22 cellular contexts compared by ENCODE assay signal in genomic region chr4:127239902-127240575, GRCh38.
DNase-seq lines count a peak whose midpoint lies in the region; ATAC-seq and TF ChIP-seq lines count a peak whose summit lies in the region.
"Had no signal": no experiment of that assay in that cellular context is flagged by ENCODE, and none has a peak within 500 bp of the region (broad histone marks: within the 10 kb centered on the region; RNA-seq: fewer than 3 reads in every experiment).

No MANE protein-coding gene starts in this region.

- H3K27ac ChIP-seq in right lobe of liver = no peak overlapping the region
- H3K27ac ChIP-seq: HL-60, Peyer's patch had no signal

- H3K27me3 ChIP-seq in right lobe of liver = no peaks in the 10 kb centered on the region
- H3K27me3 ChIP-seq: Peyer's patch had no signal

- H3K4me1 ChIP-seq in right lobe of liver = no peaks in the 10 kb centered on the region
- H3K4me1 ChIP-seq: Peyer's patch had no signal

- ATAC-seq in right lobe of liver = no peak

- no peak for TF ChIP-seq POLR2A in right lobe of liver (IDR thresholded peaks at IDR 0.05)

- no peaks in the 10 kb centered on the region for H3K9me3 ChIP-seq in right lobe of liver
- H3K9me3 ChIP-seq: Peyer's patch had no signal

- H3K4me1 Mint-ChIP-seq in nephron (peaks cover 23% of the 10 kb centered on the region), endothelial cell (ENCODE audit: unreplicated experiment) (no peaks in the 10 kb centered on the region)
- H3K4me1 Mint-ChIP-seq: B cell; CD14-positive monocyte; CD8-positive, alpha-beta memory T cell had no signal

- no peaks in the 10 kb centered on the region for H3K36me3 ChIP-seq in right lobe of liver
- H3K36me3 ChIP-seq: Peyer's patch had no signal

- H3K9me3 Mint-ChIP-seq in nephron = no peaks in the 10 kb centered on the region
- no peaks in the 10 kb centered on the region for H3K9me3 Mint-ChIP-seq in endothelial cell (ENCODE audit: unreplicated experiment)

- in situ Hi-C loops in SK-MEL-5 (cut with HindIII; ENCODE audit: low pct_unique_long_range_greater_than_20kb, low sequenced_read_pairs) = no loop called here

- DNase-seq in NCI-H446 (lab: John Stamatoyannopoulos, UW) = peak; percentile 13 to 18
- peak; percentile 72 for DNase-seq in SK-MEL-5 (ENCODE audit: low read depth, low spot score)
- peak; percentile 76 for DNase-seq in fibroblast of gingiva (ENCODE audit: low read depth)
- no peak for DNase-seq in endothelial cell (ENCODE audit: low spot score)
- no peak for DNase-seq in pons (ENCODE audit: low spot score)
- no peak for DNase-seq in right lobe of liver
- DNase-seq: Calu3; CD8-positive, alpha-beta memory T cell; NCI-H1048; NCI-H1417; NCI-H1694; NCI-H2081; NCI-H2171 treated with DMSO at 0.1 percent for 48 hours; NCI-H345; NCI-H526; OCI-M1; Peyer's patch had no signal

- TF ChIP-seq CTCF in nephron (IDR thresholded peaks at IDR 0.05; ENCODE audit: unreplicated experiment in 3 of 3) (no peak), endothelial cell (IDR thresholded peaks at IDR 0.05; ENCODE audit: unreplicated experiment) (no peak), right lobe of liver (IDR thresholded peaks at IDR 0.05) (no peak)

- H3K4me3 Mint-ChIP-seq in nephron (no peak overlapping the region), endothelial cell (ENCODE audit: unreplicated experiment) (no peak overlapping the region)
- H3K4me3 Mint-ChIP-seq: B cell; CD14-positive monocyte; CD8-positive, alpha-beta memory T cell; T-helper 1 cell treated with Interleukin-12 subunit alpha and Interleukin-12 subunit beta and Interleukin-4 antibody, amounts not matched to agents 30 μg/mL and 1 μg/mL, for 36 hours had no signal

- peak overlapping the region; percentile 11 to 84 (median 75) for H3K27ac Mint-ChIP-seq in nephron
- H3K27ac Mint-ChIP-seq in endothelial cell (ENCODE audit: unreplicated experiment) = no peak overlapping the region
- H3K27ac Mint-ChIP-seq: B cell; CD8-positive, alpha-beta memory T cell; T-helper 1 cell treated with Interleukin-12 subunit alpha and Interleukin-12 subunit beta and Interleukin-4 antibody, amounts not matched to agents 30 μg/mL and 1 μg/mL, for 36 hours had no signal

- H3K36me3 Mint-ChIP-seq in nephron (ENCODE audit: low read depth) (no peaks in the 10 kb centered on the region), endothelial cell (ENCODE audit: low read depth, unreplicated experiment) (no peaks in the 10 kb centered on the region)
- H3K36me3 Mint-ChIP-seq: CD14-positive monocyte; CD8-positive, alpha-beta memory T cell had no signal

- H3K27me3 Mint-ChIP-seq in nephron (ENCODE audit: low read depth) (no peaks in the 10 kb centered on the region), endothelial cell (ENCODE audit: unreplicated experiment) (no peaks in the 10 kb centered on the region)
- H3K27me3 Mint-ChIP-seq: B cell; CD8-positive, alpha-beta memory T cell had no signal

- H3K4me3 ChIP-seq in right lobe of liver = no peak overlapping the region
- H3K4me3 ChIP-seq: Peyer's patch had no signal

- 53% methylated on average over 6 of the region's 6 CpGs for WGBS in right lobe of liver (ENCODE audit: insufficient coverage, low coverage, low lambda C conversion rate, missing lambda C conversion rate)

- intact Hi-C loops in right lobe of liver (cut with DNase I) = no loop called here

Comparison
In these comparisons a context has a peak if more than half of its experiments do, and no peak if none do; other contexts are left out.
1. DNase-seq: peak in NCI-H446 (2 of 2), SK-MEL-5 (single experiment) and fibroblast of gingiva (single experiment); none in endothelial cell (single experiment), pons (single experiment) and right lobe of liver (0 of 3).